In genomic region chr2:236972491-236973379, GRCh38 we compare ENCODE assay signal across 8 cellular contexts.
DNase-seq lines count a peak whose midpoint lies in the region; ATAC-seq and TF ChIP-seq lines count a peak whose summit lies in the region.

No MANE protein-coding gene starts in this region.

- no peak for ATAC-seq in GM21381 (IDR thresholded peaks at IDR 0.05; ENCODE audit: unreplicated experiment)
- ATAC-seq in GM18867 (IDR thresholded peaks at IDR 0.05; ENCODE audit: unreplicated experiment) = no peak

- WGBS in liver = 42% methylated on average over 11 of the region's 11 CpGs

- no peak overlapping the region for H3K4me3 ChIP-seq in liver (ENCODE audit: low read depth in 1 of 3, low read length in 3 of 3)

- no peaks in the 10 kb centered on the region for H3K27me3 ChIP-seq in liver (ENCODE audit: control insufficient read depth in 4 of 4, insufficient read depth in 4 of 4, low read length in 3 of 4)

- H3K36me3 ChIP-seq in liver (ENCODE audit: control insufficient read depth in 4 of 4, insufficient read depth in 3 of 4, low read depth in 1 of 4, low read length in 3 of 4) = no peaks in the 10 kb centered on the region

- H3K36me3 Mint-ChIP-seq in brain = no peaks in the 10 kb centered on the region

- H3K9me3 Mint-ChIP-seq in brain = no peaks in the 10 kb centered on the region

- no peaks in the 10 kb centered on the region for H3K4me1 ChIP-seq in liver (ENCODE audit: control insufficient read depth in 4 of 4, insufficient read depth in 4 of 4, low read length in 3 of 4)

- peak; percentile 88 for DNase-seq in AG08395 (ENCODE audit: low spot score)
- peak; percentile 42 for DNase-seq in HuH-7.5 (ENCODE audit: low spot score)
- no peak for DNase-seq in putamen (ENCODE audit: low spot score)
- DNase-seq in AML-193 (lab: John Stamatoyannopoulos, UW) = no peak

- no peak overlapping the region for H3K9ac ChIP-seq in liver (ENCODE audit: low read depth in 1 of 2, low read length in 2 of 2)

- H3K4me3 Mint-ChIP-seq in brain = peak overlapping the region in 4 of 5 experiments; percentile 4 to 18 (median 8)

- H3K9me3 ChIP-seq in liver (ENCODE audit: control insufficient read depth in 4 of 4, low read length in 3 of 4) = no peaks in the 10 kb centered on the region

- H3K27ac Mint-ChIP-seq in brain = peak overlapping the region; percentile 64 to 85 (median 83)

- no peaks in the 10 kb centered on the region for H3K27me3 Mint-ChIP-seq in brain

- H3K4me1 Mint-ChIP-seq in brain = peaks cover 85% of the 10 kb centered on the region

- no peak overlapping the region for H3K27ac ChIP-seq in liver (ENCODE audit: low read depth in 1 of 2, low read length in 2 of 2)

- TF ChIP-seq RAD21 in liver (IDR thresholded peaks at IDR 0.05) = no peak

- TF ChIP-seq CTCF in brain (conservative IDR thresholded peaks at IDR 0.05) (no peak), liver (IDR thresholded peaks at IDR 0.05; ENCODE audit: low read depth, low read length, missing input control) (no peak)

TF ChIP-seq in liver, 16 proteins besides CTCF, POLR2A, EP300 and RAD21:
- no peak for TF ChIP-seq EGR1 (IDR thresholded peaks at IDR 0.05; ENCODE audit: low read depth in 2 of 2)
- peak; percentile 28 to 31 for TF ChIP-seq HNF4A (conservative IDR thresholded peaks at IDR 0.05)
- no peak for TF ChIP-seq ZBTB33 (IDR thresholded peaks at IDR 0.05)

Comparison
In these comparisons a context has a peak if more than half of its experiments do, and no peak if none do; other contexts are left out.
1. DNase-seq: peak in AG08395 (single experiment) and HuH-7.5 (single experiment); none in putamen (single experiment) and AML-193 (0 of 2).